19 cellular contexts compared by ENCODE assay signal in the genomic region with DNA sequence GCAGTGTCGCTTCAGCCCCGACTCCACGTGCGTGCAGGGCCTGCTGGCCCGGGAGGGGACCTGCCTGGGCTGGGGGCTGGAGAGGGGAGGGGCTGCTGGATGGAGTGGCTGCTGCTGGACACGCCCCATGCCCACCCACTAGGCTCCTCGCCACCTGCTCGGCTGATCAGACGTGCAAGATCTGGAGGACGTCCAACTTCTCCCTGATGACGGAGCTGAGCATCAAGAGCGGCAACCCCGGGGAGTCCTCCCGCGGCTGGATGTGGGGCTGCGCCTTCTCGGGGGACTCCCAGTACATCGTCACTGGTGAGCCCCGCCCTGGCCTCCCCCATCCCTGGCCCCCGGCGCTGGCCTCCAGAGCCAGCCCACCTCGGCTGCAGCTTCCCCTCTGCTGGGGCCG. TPM values are rescaled to one million over a fixed set of nuclear protein-coding genes. Genes with fewer than 3 reads are reported as not detected.
DNase-seq lines count a peak whose midpoint lies in the region; ATAC-seq, FAIRE-seq and TF ChIP-seq lines count a peak whose summit lies in the region.
"Had no signal": no experiment of that assay in that cellular context is flagged by ENCODE, and none has a peak within 500 bp of the region (broad histone marks: within the 10 kb centered on the region; RNA-seq: fewer than 3 reads in every experiment).

No MANE protein-coding gene starts in this region.

- CTCF ChIA-PET in HEK293 (lab: Yijun Ruan, JAX): interaction anchor here (0.7 kb wide), 1 partner anchor 83 kb away, joined by 3 read pairs; no protein-coding TSS in a partner anchor
- CTCF ChIA-PET in HepG2 (lab: Yijun Ruan, JAX; ENCODE audit: low intra/inter-chr PET ratio, low total read pairs): no interaction called here

- no peak for TF ChIP-seq EP300 in HepG2 (IDR thresholded peaks at IDR 0.05; ENCODE audit: low read depth in 2 of 2, low read length in 2 of 2)
- TF ChIP-seq EP300 in HepG2 (CRISPR knock-in tag; IDR thresholded peaks at IDR 0.05; ENCODE audit: borderline replicate concordance): no peak
- no peak for TF ChIP-seq EP300 in sigmoid colon (IDR thresholded peaks at IDR 0.05)

- BruUV-seq in HepG2 (replicated peaks; lab: Mats Ljungman, UMichigan): no TSS peak

- H3K36me3 ChIP-seq in HEK293 (ENCODE audit: control insufficient read depth in 2 of 2, insufficient read depth in 1 of 2, low read length in 2 of 2): peaks cover 0 to 52% of the 10 kb centered on the region in 2 experiments; a peak in 1 of 3 replicates
- H3K36me3 ChIP-seq in HepG2 (replicated peaks in 1 of 2; ENCODE audit: control insufficient read depth in 1 of 2, insufficient read depth in 2 of 2, low read length in 2 of 2): peaks cover 4 to 20% of the 10 kb centered on the region in 2 experiments; a peak in 4 of 5 replicates
- H3K36me3 ChIP-seq in sigmoid colon: peaks cover 13 to 39% (median 25%) of the 10 kb centered on the region in 4 donors

- no peaks in the 10 kb centered on the region for H3K27me3 ChIP-seq in HepG2 (ENCODE audit: control insufficient read depth in 1 of 2, insufficient read depth in 2 of 2, low read length in 2 of 2)
- H3K27me3 ChIP-seq in sigmoid colon: no peaks in the 10 kb centered on the region

- in situ Hi-C loops in HepG2 (cut with HindIII; ENCODE audit: extremely low pct_ligation_motif_present, low pct_unique_long_range_greater_than_20kb): no loop called here

- H3K9me3 ChIP-seq in HEK293 (ENCODE audit: control insufficient read depth, insufficient read depth, low read depth, low read length): no peaks in the 10 kb centered on the region
- H3K9me3 ChIP-seq in HepG2 (ENCODE audit: low read length): no peaks in the 10 kb centered on the region
- H3K9me3 ChIP-seq in sigmoid colon: no peaks in the 10 kb centered on the region

- H3K4me1 ChIP-seq in HEK293 (ENCODE audit: control insufficient read depth, insufficient read depth, low read length) (no peaks in the 10 kb centered on the region), HepG2 (ENCODE audit: insufficient read depth, low read length) (peaks cover 57% of the 10 kb centered on the region), sigmoid colon (peaks cover 0 to 35% (median 33%) of the 10 kb centered on the region in 4 donors)

- intact Hi-C loops in HepG2 (cut with micrococcal nuclease; ENCODE audit: unreplicated experiment): no loop called here
- intact Hi-C loops in sigmoid colon (cut with DNase I): loop anchor here (5.0 kb wide), 1 partner anchor 44 kb away; the partner anchor contains the start of gene ECI1

- no peak overlapping the region for H2AFZ ChIP-seq in HepG2 (ENCODE audit: low read length)

- no peak overlapping the region for H3K9ac ChIP-seq in HepG2 (ENCODE audit: insufficient read depth, low read depth, low read length)

- TF ChIP-seq CTCF in HEK293 (tag by site-specific recombination; IDR thresholded peaks at IDR 0.05): no peak
- TF ChIP-seq CTCF in HepG2 (CRISPR knock-in tag; IDR thresholded peaks at IDR 0.05): no peak
- TF ChIP-seq CTCF in sigmoid colon (IDR thresholded peaks at IDR 0.05): no peak

- no peak for FAIRE-seq in HepG2 (lab: Jason Lieb, UNC)
- FAIRE-seq: HTR-8/SVneo, RCC 7860 had no signal

- no peak overlapping the region for H3K4me2 ChIP-seq in HepG2 (ENCODE audit: low read depth, low read length)

- no peak for TF ChIP-seq RAD21 in HepG2 (CRISPR knock-in tag; IDR thresholded peaks at IDR 0.05)

- peak; percentile 61 for DNase-seq in NCI-H82 (lab: John Stamatoyannopoulos, UW)
- no peak for DNase-seq in NCI-H82 treated with DMSO at 0.1 percent for 48 hours (lab: John Stamatoyannopoulos, UW; ENCODE audit: unreplicated experiment)
- DNase-seq in NCI-H69 (lab: John Stamatoyannopoulos, UW): peak; percentile 43
- DNase-seq in HepG2 (ENCODE audit: low spot score): no peak
- DNase-seq in sigmoid colon: no peak
- DNase-seq in GM19240 (ENCODE audit: insufficient read length, low spot score): no peak
- DNase-seq: ACHN; CD4-positive, CD25-positive, alpha-beta regulatory T cell; DMS79 treated with DMSO at 0.1 percent for 48 hours; HCEC 1CT; NCI-H1436; NCI-H2081 treated with DMSO at 0.1 percent for 48 hours; NCI-H510A treated with DMSO at 0.1 percent for 48 hours; T-helper 2 cell had no signal

- POLR2A ChIA-PET in HEK293 (lab: Yijun Ruan, JAX): interaction anchor here (0.8 to 1.5 kb wide), 4 partner anchors 14 to 53 kb away, joined by 4 to 7 read pairs (median 5); partner anchors contain the start of genes E4F1 and TRAF7
- POLR2A ChIA-PET in HepG2 (lab: Yijun Ruan, JAX): no interaction called here

- WGBS in HepG2 (ENCODE audit: low lambda C conversion rate): 99% methylated on average over 8 of the region's 23 CpGs
- 85 to 90% methylated on average over 23 of the region's 23 CpGs for WGBS in sigmoid colon, 2 donors

- H3K27ac ChIP-seq in HEK293 (ENCODE audit: extremely low read depth, low read depth, low read length): no peak overlapping the region
- no peak overlapping the region for H3K27ac ChIP-seq in HepG2 (ENCODE audit: extremely low read length, insufficient read depth, low read length)
- H3K27ac ChIP-seq in sigmoid colon: no peak overlapping the region
- H3K27ac ChIP-seq: HL-60 had no signal

- no peak for ATAC-seq in HepG2
- ATAC-seq in GM18505 (IDR thresholded peaks at IDR 0.05; ENCODE audit: unreplicated experiment): no peak

- H3K79me2 ChIP-seq in HepG2 (ENCODE audit: insufficient read depth, low read length): peaks cover 17% of the 10 kb centered on the region

- TF ChIP-seq POLR2A in HepG2 (IDR thresholded peaks at IDR 0.05; ENCODE audit: insufficient read depth in 1 of 2, low read depth in 2 of 2, low read length in 2 of 2) (0 out of 4 replicates have a peak, but pooled peaks of 1 of the 2 experiments have one; percentile 10), GM18505 (IDR thresholded peaks at IDR 0.05; ENCODE audit: borderline replicate concordance, extremely low read depth, insufficient read depth, insufficient read length) (no peak), sigmoid colon (IDR thresholded peaks at IDR 0.05) (no peak)

- H4K20me1 ChIP-seq in HepG2 (ENCODE audit: insufficient read depth, low read length): 0 out of 2 replicates have a peak, but pooled peaks cover 3% of the 10 kb centered on the region

- H3K4me3 ChIP-seq in HEK293 (ENCODE audit: low read depth, low read length) (no peak overlapping the region), HepG2 (replicated peaks in 1 of 3; ENCODE audit: insufficient read depth in 1 of 3, low read depth in 2 of 3, low read length in 3 of 3) (no peak overlapping the region), sigmoid colon (no peak overlapping the region)

RNA-seq across cellular contexts. Expression of gene BRICD5, which starts 2.4 kb away (rescaled TPM):
- total RNA-seq in HepG2 (2016; rRNA removed; fragmentation: Illumina TruSeq; extraction: Trizol) (1.7 and 5.8 TPM in 2 replicates), sigmoid colon (10 to 100 TPM in 1 of 4 donors, 1 to 10 TPM in 3; 1.8 to 21.3 (median 4.7) TPM)
- total RNA-seq in HepG2 (2016; cell fraction: cytosol; rRNA removed; fragmentation: Illumina TruSeq; extraction: Trizol; ENCODE audit: low read depth): 2.2 and 3.3 TPM in 2 replicates
- total RNA-seq in HepG2 (2016; cell fraction: insoluble cytoplasmic fraction; rRNA removed; fragmentation: Illumina TruSeq; extraction: Trizol): 1.6 and 6.3 TPM in 2 replicates
- total RNA-seq in HepG2 (2016; cell fraction: membrane; rRNA removed; fragmentation: Illumina TruSeq; extraction: Trizol): 1.4 and 2.7 TPM in 2 replicates
- total RNA-seq in HepG2 (2016; cell fraction: nucleus; rRNA removed; fragmentation: Illumina TruSeq; extraction: Trizol): 5.3 and 6.8 TPM in 2 replicates
- polyA plus RNA-seq in HepG2 (2011; rRNA removed) (1.6 and 2.0 TPM in 2 replicates), sigmoid colon (1 to 10 TPM in 1 of 3 donors, not detected in 2; 8.3 TPM)
- polyA plus RNA-seq in HepG2 (2011; cell fraction: cytosol; rRNA removed): 0.71 and 1.3 TPM in 2 replicates
- 20.0 and 26.3 TPM in 2 replicates for polyA plus RNA-seq in HepG2 (2011; cell fraction: nucleus; rRNA removed)
- 3.3 and 5.8 TPM in 2 replicates for polyA plus RNA-seq in HepG2 (2012)
- polyA plus RNA-seq in HepG2 (2016; cell fraction: cytosol; fragmentation: Illumina TruSeq; extraction: Trizol; ENCODE audit: low read depth): 1.9 and 3.4 TPM in 2 replicates
- 1.3 and 2.2 TPM in 2 replicates for polyA plus RNA-seq in HepG2 (2016; cell fraction: insoluble cytoplasmic fraction; fragmentation: Illumina TruSeq; extraction: Trizol; ENCODE audit: low read depth)
- 0.97 and 1.2 TPM in 2 replicates for polyA plus RNA-seq in HepG2 (2016; cell fraction: membrane; fragmentation: Illumina TruSeq; extraction: Trizol; ENCODE audit: low read depth)
- 15.3 and 20.5 TPM in 2 replicates for polyA plus RNA-seq in HepG2 (2016; cell fraction: nucleus; fragmentation: Illumina TruSeq; extraction: Trizol; ENCODE audit: insufficient read depth, low read depth)
- 0.72 and 4.8 TPM in 2 replicates for polyA minus RNA-seq in HepG2 (2011; rRNA and poly(A)+ RNA removed; ENCODE audit: low replicate concordance)
- 3.1 TPM in 1 of 2 replicates, not detected in the other for polyA minus RNA-seq in HepG2 (2011; cell fraction: cytosol; rRNA and poly(A)+ RNA removed)
- 3.1 and 8.0 TPM in 2 replicates for polyA minus RNA-seq in HepG2 (2011; cell fraction: nucleus; rRNA and poly(A)+ RNA removed)

RNA-seq across cellular contexts. Expression of gene MLST8, which starts 3.1 kb away (rescaled TPM):
- total RNA-seq in HepG2 (2016; rRNA removed; fragmentation: Illumina TruSeq; extraction: Trizol): 25.2 and 30.8 TPM in 2 replicates
- total RNA-seq in HepG2 (2016; cell fraction: cytosol; rRNA removed; fragmentation: Illumina TruSeq; extraction: Trizol; ENCODE audit: low read depth): 66.8 and 68.3 TPM in 2 replicates
- 24.8 and 34.9 TPM in 2 replicates for total RNA-seq in HepG2 (2016; cell fraction: insoluble cytoplasmic fraction; rRNA removed; fragmentation: Illumina TruSeq; extraction: Trizol)
- 73.3 and 82.0 TPM in 2 replicates for total RNA-seq in HepG2 (2016; cell fraction: membrane; rRNA removed; fragmentation: Illumina TruSeq; extraction: Trizol)
- 20.0 and 20.9 TPM in 2 replicates for total RNA-seq in HepG2 (2016; cell fraction: nucleus; rRNA removed; fragmentation: Illumina TruSeq; extraction: Trizol)
- 70.9 and 72.7 TPM in 2 replicates for polyA plus RNA-seq in HepG2 (2011; rRNA removed)
- 88.3 and 159 TPM in 2 replicates for polyA plus RNA-seq in HepG2 (2011; cell fraction: cytosol; rRNA removed)
- polyA plus RNA-seq in HepG2 (2011; cell fraction: nucleus; rRNA removed): 109 and 133 TPM in 2 replicates
- polyA plus RNA-seq in HepG2 (2012): 26.5 and 34.3 TPM in 2 replicates
- polyA plus RNA-seq in HepG2 (2016; cell fraction: cytosol; fragmentation: Illumina TruSeq; extraction: Trizol; ENCODE audit: low read depth): 136 and 139 TPM in 2 replicates
- 45.5 and 48.4 TPM in 2 replicates for polyA plus RNA-seq in HepG2 (2016; cell fraction: insoluble cytoplasmic fraction; fragmentation: Illumina TruSeq; extraction: Trizol; ENCODE audit: low read depth)
- polyA plus RNA-seq in HepG2 (2016; cell fraction: membrane; fragmentation: Illumina TruSeq; extraction: Trizol; ENCODE audit: low read depth): 121 and 123 TPM in 2 replicates
- polyA plus RNA-seq in HepG2 (2016; cell fraction: nucleus; fragmentation: Illumina TruSeq; extraction: Trizol; ENCODE audit: insufficient read depth, low read depth): 52.7 and 57.3 TPM in 2 replicates
- polyA minus RNA-seq in HepG2 (2011; rRNA and poly(A)+ RNA removed; ENCODE audit: low replicate concordance): 111 and 121 TPM in 2 replicates
- polyA minus RNA-seq in HepG2 (2011; cell fraction: cytosol; rRNA and poly(A)+ RNA removed): 30.5 and 31.0 TPM in 2 replicates
- 41.5 and 46.5 TPM in 2 replicates for polyA minus RNA-seq in HepG2 (2011; cell fraction: nucleus; rRNA and poly(A)+ RNA removed)
- 10 to 100 TPM; 30.6 to 48.5 (median 37.1) TPM for total RNA-seq in sigmoid colon
- 10 to 100 TPM; 41.4 to 58.7 (median 42.0) TPM for polyA plus RNA-seq in sigmoid colon

RNA-seq across cellular contexts. Expression of gene PGP, which starts 6.3 kb away (rescaled TPM):
- total RNA-seq in HepG2 (2016; rRNA removed; fragmentation: Illumina TruSeq; extraction: Trizol) (15.6 and 18.3 TPM in 2 replicates), sigmoid colon (10 to 100 TPM in 2 of 4 donors, 1 to 10 TPM in 2; 9.0 to 14.4 (median 10.0) TPM)
- 17.4 and 22.1 TPM in 2 replicates for total RNA-seq in HepG2 (2016; cell fraction: cytosol; rRNA removed; fragmentation: Illumina TruSeq; extraction: Trizol; ENCODE audit: low read depth)
- total RNA-seq in HepG2 (2016; cell fraction: insoluble cytoplasmic fraction; rRNA removed; fragmentation: Illumina TruSeq; extraction: Trizol): 14.6 and 17.3 TPM in 2 replicates
- total RNA-seq in HepG2 (2016; cell fraction: membrane; rRNA removed; fragmentation: Illumina TruSeq; extraction: Trizol): 19.3 and 24.3 TPM in 2 replicates
- 13.5 and 16.4 TPM in 2 replicates for total RNA-seq in HepG2 (2016; cell fraction: nucleus; rRNA removed; fragmentation: Illumina TruSeq; extraction: Trizol)
- polyA plus RNA-seq in HepG2 (2011; rRNA removed) (7.3 and 8.4 TPM in 2 replicates), sigmoid colon (10 to 100 TPM in 2 of 3 donors, 1 to 10 TPM in 1; 6.0 to 20.2 (median 11.1) TPM)
- 4.2 and 9.0 TPM in 2 replicates for polyA plus RNA-seq in HepG2 (2011; cell fraction: cytosol; rRNA removed)
- polyA plus RNA-seq in HepG2 (2011; cell fraction: nucleus; rRNA removed): 26.9 and 29.4 TPM in 2 replicates
- polyA plus RNA-seq in HepG2 (2012): 5.8 and 6.7 TPM in 2 replicates
- polyA plus RNA-seq in HepG2 (2016; cell fraction: cytosol; fragmentation: Illumina TruSeq; extraction: Trizol; ENCODE audit: low read depth): 28.2 and 33.1 TPM in 2 replicates
- polyA plus RNA-seq in HepG2 (2016; cell fraction: insoluble cytoplasmic fraction; fragmentation: Illumina TruSeq; extraction: Trizol; ENCODE audit: low read depth): 21.0 and 21.9 TPM in 2 replicates
- 24.1 and 25.1 TPM in 2 replicates for polyA plus RNA-seq in HepG2 (2016; cell fraction: membrane; fragmentation: Illumina TruSeq; extraction: Trizol; ENCODE audit: low read depth)
- 37.7 and 42.5 TPM in 2 replicates for polyA plus RNA-seq in HepG2 (2016; cell fraction: nucleus; fragmentation: Illumina TruSeq; extraction: Trizol; ENCODE audit: insufficient read depth, low read depth)
- polyA minus RNA-seq in HepG2 (2011; rRNA and poly(A)+ RNA removed; ENCODE audit: low replicate concordance): 7.8 and 25.3 TPM in 2 replicates
- polyA minus RNA-seq in HepG2 (2011; cell fraction: cytosol; rRNA and poly(A)+ RNA removed): 3.1 and 4.7 TPM in 2 replicates
- 6.1 and 8.8 TPM in 2 replicates for polyA minus RNA-seq in HepG2 (2011; cell fraction: nucleus; rRNA and poly(A)+ RNA removed)

RNA-seq across cellular contexts. Expression of gene CASKIN1, which starts 11.9 kb away (rescaled TPM):
- 1.2 and 1.4 TPM in 2 replicates for total RNA-seq in HepG2 (2016; rRNA removed; fragmentation: Illumina TruSeq; extraction: Trizol)
- total RNA-seq in HepG2 (2016; cell fraction: cytosol; rRNA removed; fragmentation: Illumina TruSeq; extraction: Trizol; ENCODE audit: low read depth): 0.20 and 2.1 TPM in 2 replicates
- total RNA-seq in HepG2 (2016; cell fraction: insoluble cytoplasmic fraction; rRNA removed; fragmentation: Illumina TruSeq; extraction: Trizol): 0.56 and 0.91 TPM in 2 replicates
- total RNA-seq in HepG2 (2016; cell fraction: membrane; rRNA removed; fragmentation: Illumina TruSeq; extraction: Trizol): 0.65 and 0.76 TPM in 2 replicates
- total RNA-seq in HepG2 (2016; cell fraction: nucleus; rRNA removed; fragmentation: Illumina TruSeq; extraction: Trizol): 0.65 and 1.9 TPM in 2 replicates
- polyA plus RNA-seq in HepG2 (2011; rRNA removed): 2.2 and 9.4 TPM in 2 replicates
- 0.65 and 1.0 TPM in 2 replicates for polyA plus RNA-seq in HepG2 (2011; cell fraction: cytosol; rRNA removed)
- polyA plus RNA-seq in HepG2 (2011; cell fraction: nucleus; rRNA removed): 13.6 and 21.2 TPM in 2 replicates
- polyA plus RNA-seq in HepG2 (2012): 2.3 and 3.3 TPM in 2 replicates
- polyA plus RNA-seq in HepG2 (2016; cell fraction: cytosol; fragmentation: Illumina TruSeq; extraction: Trizol; ENCODE audit: low read depth): 0.10 TPM in 2 replicates
- 0.49 and 0.81 TPM in 2 replicates for polyA plus RNA-seq in HepG2 (2016; cell fraction: insoluble cytoplasmic fraction; fragmentation: Illumina TruSeq; extraction: Trizol; ENCODE audit: low read depth)
- polyA plus RNA-seq in HepG2 (2016; cell fraction: membrane; fragmentation: Illumina TruSeq; extraction: Trizol; ENCODE audit: low read depth): 0.34 and 0.36 TPM in 2 replicates
- polyA plus RNA-seq in HepG2 (2016; cell fraction: nucleus; fragmentation: Illumina TruSeq; extraction: Trizol; ENCODE audit: insufficient read depth, low read depth): 4.1 and 6.3 TPM in 2 replicates
- 4.0 TPM in 1 of 2 replicates, not detected in the other for polyA minus RNA-seq in HepG2 (2011; rRNA and poly(A)+ RNA removed; ENCODE audit: low replicate concordance)
- polyA minus RNA-seq in HepG2 (2011; cell fraction: cytosol; rRNA and poly(A)+ RNA removed): 0.88 and 1.8 TPM in 2 replicates
- 1.5 and 2.7 TPM in 2 replicates for polyA minus RNA-seq in HepG2 (2011; cell fraction: nucleus; rRNA and poly(A)+ RNA removed)
- under 1 TPM in 3 of 4 donors, not detected in 1; 0.27 to 0.55 (median 0.36) TPM for total RNA-seq in sigmoid colon
- polyA plus RNA-seq in sigmoid colon: under 1 TPM; under 0.01 to 0.44 (median 0.23) TPM
- total RNA-seq: CD4-positive, CD25-positive, alpha-beta regulatory T cell had no signal
- polyA plus RNA-seq: CD4-positive, CD25-positive, alpha-beta regulatory T cell had no signal

RNA-seq across cellular contexts. Expression of gene E4F1, which starts 15.1 kb away (rescaled TPM):
- 10.3 and 19.5 TPM in 2 replicates for total RNA-seq in HepG2 (2016; rRNA removed; fragmentation: Illumina TruSeq; extraction: Trizol)
- total RNA-seq in HepG2 (2016; cell fraction: cytosol; rRNA removed; fragmentation: Illumina TruSeq; extraction: Trizol; ENCODE audit: low read depth): 6.9 and 8.8 TPM in 2 replicates
- total RNA-seq in HepG2 (2016; cell fraction: insoluble cytoplasmic fraction; rRNA removed; fragmentation: Illumina TruSeq; extraction: Trizol): 8.9 and 20.8 TPM in 2 replicates
- 6.0 TPM in 2 replicates for total RNA-seq in HepG2 (2016; cell fraction: membrane; rRNA removed; fragmentation: Illumina TruSeq; extraction: Trizol)
- total RNA-seq in HepG2 (2016; cell fraction: nucleus; rRNA removed; fragmentation: Illumina TruSeq; extraction: Trizol): 24.2 and 28.6 TPM in 2 replicates
- 13.8 and 17.2 TPM in 2 replicates for polyA plus RNA-seq in HepG2 (2011; rRNA removed)
- polyA plus RNA-seq in HepG2 (2011; cell fraction: cytosol; rRNA removed): 6.1 and 10.8 TPM in 2 replicates
- polyA plus RNA-seq in HepG2 (2011; cell fraction: nucleus; rRNA removed): 151 and 202 TPM in 2 replicates
- polyA plus RNA-seq in HepG2 (2012): 6.8 and 6.9 TPM in 2 replicates
- 3.5 and 3.6 TPM in 2 replicates for polyA plus RNA-seq in HepG2 (2016; cell fraction: cytosol; fragmentation: Illumina TruSeq; extraction: Trizol; ENCODE audit: low read depth)
- polyA plus RNA-seq in HepG2 (2016; cell fraction: insoluble cytoplasmic fraction; fragmentation: Illumina TruSeq; extraction: Trizol; ENCODE audit: low read depth): 8.4 and 9.9 TPM in 2 replicates
- 4.8 and 5.0 TPM in 2 replicates for polyA plus RNA-seq in HepG2 (2016; cell fraction: membrane; fragmentation: Illumina TruSeq; extraction: Trizol; ENCODE audit: low read depth)
- 55.1 and 57.6 TPM in 2 replicates for polyA plus RNA-seq in HepG2 (2016; cell fraction: nucleus; fragmentation: Illumina TruSeq; extraction: Trizol; ENCODE audit: insufficient read depth, low read depth)
- 14.4 and 15.9 TPM in 2 replicates for polyA minus RNA-seq in HepG2 (2011; rRNA and poly(A)+ RNA removed; ENCODE audit: low replicate concordance)
- 6.6 and 9.1 TPM in 2 replicates for polyA minus RNA-seq in HepG2 (2011; cell fraction: cytosol; rRNA and poly(A)+ RNA removed)
- polyA minus RNA-seq in HepG2 (2011; cell fraction: nucleus; rRNA and poly(A)+ RNA removed): 18.3 and 20.5 TPM in 2 replicates
- 10 to 100 TPM; 17.4 to 26.9 (median 22.0) TPM for total RNA-seq in sigmoid colon
- 10 to 100 TPM; 10.8 to 25.3 (median 13.4) TPM for polyA plus RNA-seq in sigmoid colon

Comparison
In these comparisons a context has a peak if more than half of its experiments do, and no peak if none do; other contexts are left out.
1. DNase-seq: peak in NCI-H82 (single experiment) and NCI-H69 (single experiment); none in NCI-H82 treated with DMSO at 0.1 percent for 48 hours (single experiment), HepG2 (single experiment), sigmoid colon (single experiment) and GM19240 (single experiment).